Comparison of ENCODE assay signal across 1 cellular context in genomic region chr2:201633862-201634261, GRCh38.
TF ChIP-seq lines count a peak whose summit lies in the region.

No MANE protein-coding gene starts in this region.

TF ChIP-seq in SK-N-SH, 30 proteins besides CTCF, POLR2A, EP300 and RAD21 (continued from another document):
- TF ChIP-seq REST (IDR thresholded peaks at IDR 0.05; ENCODE audit: low read depth, low read length) (no peak), RCOR1 (IDR thresholded peaks at IDR 0.05; ENCODE audit: low read length) (peak; percentile 69), SIN3A (IDR thresholded peaks at IDR 0.05; ENCODE audit: borderline replicate concordance, low read depth, low read length) (no peak), ZBTB33 (IDR thresholded peaks at IDR 0.05; ENCODE audit: borderline replicate concordance, low read depth) (no peak), TCF12 (IDR thresholded peaks at IDR 0.05) (peak; percentile 79), FOXM1 (IDR thresholded peaks at IDR 0.05; ENCODE audit: low read depth) (no peak)
